Comparison of ENCODE assay signal across 26 cellular contexts in the genomic region with DNA sequence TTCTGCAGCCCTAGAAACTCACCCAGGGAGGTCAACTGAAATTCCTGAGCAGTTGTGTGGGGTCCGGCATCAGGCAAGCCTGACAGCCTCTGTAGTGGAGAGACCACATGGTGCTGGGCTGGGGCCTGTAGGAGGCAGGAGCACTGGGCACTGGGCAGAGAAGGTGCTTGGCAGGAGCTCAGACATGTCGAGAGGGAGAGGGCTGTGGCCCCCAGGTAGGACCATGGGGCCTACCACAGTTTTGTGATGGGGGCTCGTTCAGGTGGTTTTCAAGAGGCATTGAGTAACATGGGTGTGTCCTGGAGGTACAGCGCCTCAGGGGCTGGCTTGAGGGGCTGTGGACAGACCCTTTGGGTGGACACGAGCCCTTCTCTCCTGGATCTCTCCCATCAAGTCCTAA.
"Had no signal": no experiment of that assay in that cellular context is flagged by ENCODE, and none has a peak within 500 bp of the region (broad histone marks: within the 10 kb centered on the region; RNA-seq: fewer than 3 reads in every experiment).

No MANE protein-coding gene starts in this region.

- DNase-seq: effector CD4-positive, alpha-beta T cell; foreskin fibroblast; gastrocnemius medialis; heart left ventricle; left cardiac atrium; left lung; mesendoderm; naive thymus-derived CD8-positive, alpha-beta T cell; nephron progenitor cell; sigmoid colon; stimulated activated CD4-positive, alpha-beta T cell treated with anti-CD3 and anti-CD28 coated beads, Interleukin-2, amount 100 ng/mL, for 24 hours; stimulated activated CD4-positive, alpha-beta T cell treated with anti-CD3 and anti-CD28 coated beads, Interleukin-4, amount 100 ng/mL, for 24 hours; stimulated activated naive CD8-positive, alpha-beta T cell treated with anti-CD3 and anti-CD28 coated beads, Interleukin-15, Interleukin-2, amounts not matched to agents 100 U/mL and 50 U/mL, for 24 hours; substantia nigra; testis; tibial artery; upper lobe of left lung had no signal

- ATAC-seq: esophagus mucosa; gastrocnemius medialis; left cardiac atrium; left lung; naive thymus-derived CD8-positive, alpha-beta T cell; stimulated activated effector memory CD8-positive, alpha-beta T cell treated with anti-CD3 and anti-CD28 coated beads, Interleukin-12 subunit alpha, Interleukin-12 subunit beta, amount 100 ng/mL, for 72 hours; stimulated activated naive CD8-positive, alpha-beta T cell treated with anti-CD3 and anti-CD28 coated beads, Interleukin-15, Interleukin-2, amounts not matched to agents 100 U/mL and 50 U/mL, for 24 hours had no signal

- H3K27me3 Mint-ChIP-seq: naive thymus-derived CD8-positive, alpha-beta T cell had no signal

- H3K4me3 ChIP-seq: gastrocnemius medialis, heart left ventricle, hepatocyte, left lung, prostate gland, right atrium auricular region, sigmoid colon, testis, tibial artery, upper lobe of left lung had no signal

- H3K4me2 ChIP-seq: hepatocyte had no signal

- H3K4me3 Mint-ChIP-seq: naive thymus-derived CD8-positive, alpha-beta T cell; nephron progenitor cell; stimulated activated effector memory CD8-positive, alpha-beta T cell treated with anti-CD3 and anti-CD28 coated beads, Interleukin-12 subunit alpha, Interleukin-12 subunit beta, amount 100 ng/mL, for 72 hours had no signal

- H3K4me1 ChIP-seq: left lung, prostate gland, right atrium auricular region, testis had no signal

- H3K27ac Mint-ChIP-seq: nephron progenitor cell; stimulated activated effector memory CD8-positive, alpha-beta T cell treated with anti-CD3 and anti-CD28 coated beads, Interleukin-12 subunit alpha, Interleukin-12 subunit beta, amount 100 ng/mL, for 72 hours had no signal

- H3K27ac ChIP-seq: epithelial cell of prostate, gastrocnemius medialis, heart left ventricle, hepatocyte, left lung, prostate gland, right atrium auricular region, sigmoid colon, testis, tibial artery, upper lobe of left lung had no signal

- H3K36me3 Mint-ChIP-seq: stimulated activated effector memory CD8-positive, alpha-beta T cell treated with anti-CD3 and anti-CD28 coated beads, Interleukin-12 subunit alpha, Interleukin-12 subunit beta, amount 100 ng/mL, for 72 hours had no signal

- H3K9me3 Mint-ChIP-seq: naive thymus-derived CD8-positive, alpha-beta T cell; stimulated activated effector memory CD8-positive, alpha-beta T cell treated with anti-CD3 and anti-CD28 coated beads, Interleukin-12 subunit alpha, Interleukin-12 subunit beta, amount 100 ng/mL, for 72 hours had no signal

- FAIRE-seq: colon, urothelium cell line had no signal

- H3K27me3 ChIP-seq: dorsolateral prefrontal cortex, gastrocnemius medialis, heart left ventricle, hepatocyte, left lung, right atrium auricular region, sigmoid colon, testis, upper lobe of left lung had no signal

- H3K4me1 Mint-ChIP-seq: stimulated activated effector memory CD8-positive, alpha-beta T cell treated with anti-CD3 and anti-CD28 coated beads, Interleukin-12 subunit alpha, Interleukin-12 subunit beta, amount 100 ng/mL, for 72 hours had no signal

- H2AFZ ChIP-seq: hepatocyte had no signal

- H3K9me3 ChIP-seq: gastrocnemius medialis, heart left ventricle, left lung, prostate gland, right atrium auricular region, sigmoid colon, testis, tibial artery, upper lobe of left lung had no signal

- H3K36me3 ChIP-seq: gastrocnemius medialis, heart left ventricle, left lung, prostate gland, right atrium auricular region, sigmoid colon, tibial artery, upper lobe of left lung had no signal
